11 cellular contexts compared by ENCODE assay signal in genomic region chr4:10104991-10105276, GRCh38. TPM values are rescaled to one million over a fixed set of nuclear protein-coding genes. Genes with fewer than 3 reads are reported as not detected.
DNase-seq lines count a peak whose midpoint lies in the region; ATAC-seq and TF ChIP-seq lines count a peak whose summit lies in the region.
"Had no signal": no experiment of that assay in that cellular context is flagged by ENCODE, and none has a peak within 500 bp of the region (broad histone marks: within the 10 kb centered on the region; RNA-seq: fewer than 3 reads in every experiment).

No MANE protein-coding gene starts in this region.

- H3K36me3 ChIP-seq in SK-N-SH (replicated peaks in 1 of 2; ENCODE audit: control insufficient read depth in 1 of 2, insufficient read depth in 2 of 2, low read length in 1 of 2) (peaks cover 36 to 52% of the 10 kb centered on the region in 2 experiments), lower lobe of right lung (peaks cover 59% of the 10 kb centered on the region)

- H3K27me3 ChIP-seq in SK-N-SH (ENCODE audit: insufficient read depth) (no peaks in the 10 kb centered on the region), lower lobe of right lung (ENCODE audit: low read depth) (no peaks in the 10 kb centered on the region)
- H3K27me3 ChIP-seq: MG63 had no signal

- no peak for TF ChIP-seq RAD21 in SK-N-SH (IDR thresholded peaks at IDR 0.05; ENCODE audit: low read length)

- H3K27ac ChIP-seq in SK-N-SH (ENCODE audit: low read depth in 2 of 2, low read length in 1 of 2), result no peak overlapping the region
- H3K27ac ChIP-seq in lower lobe of right lung, result peak overlapping the region; percentile 14
- H3K27ac ChIP-seq: 22Rv1 had no signal

- CTCF ChIA-PET in SK-N-SH (lab: Yijun Ruan, JAX), result interaction anchor here (2.1 to 2.2 kb wide), 2 partner anchors 11 to 12 kb away, joined by 5 to 8 read pairs; partner anchors contain the start of gene WDR1

- peaks cover 33% of the 10 kb centered on the region for H3F3A ChIP-seq in SK-N-SH (replicated peaks; ENCODE audit: insufficient read depth)

- DNase-seq in SK-N-SH, result no peak
- DNase-seq in activated naive CD4-positive, alpha-beta T cell treated with anti-CD3 and anti-CD28 coated beads, Interleukin-2, amount 50 U/mL, for 72 hours (ENCODE audit: low spot score in 2 of 2), result no peak
- no peak for DNase-seq in lower lobe of right lung
- no peak for DNase-seq in stimulated activated naive CD8-positive, alpha-beta T cell treated with anti-CD3 and anti-CD28 coated beads, Interleukin-15, amount 100 ng/mL, for 72 hours
- no peak for DNase-seq in NCI-H2107 treated with DMSO at 0.1 percent for 48 hours (lab: John Stamatoyannopoulos, UW; ENCODE audit: unreplicated experiment)
- DNase-seq: activated CD4-positive, CD25-positive, alpha-beta regulatory T cell treated with anti-CD3 and anti-CD28 coated beads, Interleukin-2, amount 50 U/mL, for 72 hours; MG63 had no signal

- peaks cover 99% of the 10 kb centered on the region for H4K20me1 ChIP-seq in SK-N-SH (ENCODE audit: insufficient read depth)

- H3K27ac Mint-ChIP-seq in activated naive CD4-positive, alpha-beta T cell treated with anti-CD3 and anti-CD28 coated beads, Interleukin-2, amount 50 U/mL, for 72 hours, result peak overlapping the region; percentile 93 to 95
- H3K27ac Mint-ChIP-seq in stimulated activated naive CD8-positive, alpha-beta T cell treated with anti-CD3 and anti-CD28 coated beads, Interleukin-15, amount 100 ng/mL, for 72 hours, result peak overlapping the region; percentile 85 to 89

- H3K79me2 ChIP-seq in SK-N-SH (ENCODE audit: insufficient read depth), result peaks cover 97% of the 10 kb centered on the region

- WGBS in SK-N-SH (ENCODE audit: low lambda C conversion rate), result 98% methylated on average over 6 of the region's 6 CpGs

- no peak for ATAC-seq in SK-N-SH treated with all-trans-retinoic acid at 6 μM for 48 hours
- ATAC-seq in activated naive CD4-positive, alpha-beta T cell treated with anti-CD3 and anti-CD28 coated beads, Interleukin-2, amount 50 U/mL, for 72 hours, result no peak
- ATAC-seq in lower lobe of right lung, result no peak
- no peak for ATAC-seq in stimulated activated naive CD8-positive, alpha-beta T cell treated with anti-CD3 and anti-CD28 coated beads, Interleukin-15, amount 100 ng/mL, for 72 hours
- ATAC-seq in HG03378 (IDR thresholded peaks at IDR 0.05; ENCODE audit: unreplicated experiment), result no peak
- no peak for ATAC-seq in HG03565 (IDR thresholded peaks at IDR 0.05; ENCODE audit: unreplicated experiment)

- H3K4me3 ChIP-seq in SK-N-SH (ENCODE audit: low read depth in 2 of 2, low read length in 1 of 2) (no peak overlapping the region), lower lobe of right lung (no peak overlapping the region)
- H3K4me3 ChIP-seq: MG63 had no signal

- no peak overlapping the region for H3K9ac ChIP-seq in SK-N-SH

- POLR2A ChIA-PET in SK-N-SH (lab: Yijun Ruan, JAX), result no interaction called here

- no peaks in the 10 kb centered on the region for H3K9me2 ChIP-seq in SK-N-SH

- H3K4me2 ChIP-seq in SK-N-SH, result peak overlapping the region; percentile 72; the same call in 1 of the 2 replicates

- TF ChIP-seq CTCF in SK-N-SH (IDR thresholded peaks at IDR 0.05) (no peak), lower lobe of right lung (IDR thresholded peaks at IDR 0.05) (no peak)

- H3K4me3 Mint-ChIP-seq in stimulated activated naive CD8-positive, alpha-beta T cell treated with anti-CD3 and anti-CD28 coated beads, Interleukin-15, amount 100 ng/mL, for 72 hours, result peak overlapping the region; percentile 69 to 75

- peaks cover 100% of the 10 kb centered on the region for H3K4me1 Mint-ChIP-seq in stimulated activated naive CD8-positive, alpha-beta T cell treated with anti-CD3 and anti-CD28 coated beads, Interleukin-15, amount 100 ng/mL, for 72 hours

- peaks cover 60 to 67% of the 10 kb centered on the region in 2 donors for H3K36me3 Mint-ChIP-seq in activated naive CD4-positive, alpha-beta T cell treated with anti-CD3 and anti-CD28 coated beads, Interleukin-2, amount 50 U/mL, for 72 hours

- H3K4me1 ChIP-seq in SK-N-SH (ENCODE audit: control insufficient read depth in 1 of 2, insufficient read depth in 2 of 2, low read depth in 1 of 2, low read length in 1 of 2), result peaks cover 22 to 31% of the 10 kb centered on the region in 2 experiments; a peak in 3 of 4 replicates
- H3K4me1 ChIP-seq in lower lobe of right lung, result peaks cover 80% of the 10 kb centered on the region

- no peak for TF ChIP-seq EP300 in SK-N-SH (IDR thresholded peaks at IDR 0.05; ENCODE audit: borderline replicate concordance in 1 of 2, low read depth in 1 of 2, low read length in 1 of 2)

- no peak overlapping the region for H2AFZ ChIP-seq in SK-N-SH (ENCODE audit: low read depth)

- no peaks in the 10 kb centered on the region for H3K27me3 Mint-ChIP-seq in stimulated activated naive CD8-positive, alpha-beta T cell treated with anti-CD3 and anti-CD28 coated beads, Interleukin-15, amount 100 ng/mL, for 72 hours

- intact Hi-C loops in lower lobe of right lung (cut with DNase I), result no loop called here

- H3K9me3 ChIP-seq in SK-N-SH, result no peaks in the 10 kb centered on the region
- no peaks in the 10 kb centered on the region for H3K9me3 ChIP-seq in lower lobe of right lung
- H3K9me3 ChIP-seq: MG63 had no signal

- no peaks in the 10 kb centered on the region for H3K9me3 Mint-ChIP-seq in activated naive CD4-positive, alpha-beta T cell treated with anti-CD3 and anti-CD28 coated beads, Interleukin-2, amount 50 U/mL, for 72 hours
- no peaks in the 10 kb centered on the region for H3K9me3 Mint-ChIP-seq in stimulated activated naive CD8-positive, alpha-beta T cell treated with anti-CD3 and anti-CD28 coated beads, Interleukin-15, amount 100 ng/mL, for 72 hours

TF ChIP-seq in SK-N-SH, 30 proteins besides CTCF, POLR2A, EP300 and RAD21:
- TF ChIP-seq YY1 (IDR thresholded peaks at IDR 0.05; ENCODE audit: low read depth), result no peak
- no peak for TF ChIP-seq FOSL2 (IDR thresholded peaks at IDR 0.05; ENCODE audit: borderline replicate concordance, low read depth)
- no peak for TF ChIP-seq MXI1 (IDR thresholded peaks at IDR 0.05; ENCODE audit: low read depth, low read length)
- no peak for TF ChIP-seq JUND (IDR thresholded peaks at IDR 0.05)
- no peak for TF ChIP-seq POLR2AphosphoS5 (IDR thresholded peaks at IDR 0.05; ENCODE audit: low read depth, low read length)
- TF ChIP-seq GATA2 (CRISPR knock-in tag; IDR thresholded peaks at IDR 0.05), result no peak
- TF ChIP-seq FOXM1 (IDR thresholded peaks at IDR 0.05; ENCODE audit: low read depth), result no peak
- TF ChIP-seq, protein P1, sequence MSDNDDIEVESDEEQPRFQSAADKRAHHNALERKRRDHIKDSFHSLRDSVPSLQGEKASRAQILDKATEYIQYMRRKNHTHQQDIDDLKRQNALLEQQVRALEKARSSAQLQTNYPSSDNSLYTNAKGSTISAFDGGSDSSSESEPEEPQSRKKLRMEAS (IDR thresholded peaks at IDR 0.05; ENCODE audit: low read depth), result no peak
- TF ChIP-seq TAF1 (IDR thresholded peaks at IDR 0.05; ENCODE audit: borderline replicate concordance, low read depth, low read length), result no peak
- TF ChIP-seq, protein P2, sequence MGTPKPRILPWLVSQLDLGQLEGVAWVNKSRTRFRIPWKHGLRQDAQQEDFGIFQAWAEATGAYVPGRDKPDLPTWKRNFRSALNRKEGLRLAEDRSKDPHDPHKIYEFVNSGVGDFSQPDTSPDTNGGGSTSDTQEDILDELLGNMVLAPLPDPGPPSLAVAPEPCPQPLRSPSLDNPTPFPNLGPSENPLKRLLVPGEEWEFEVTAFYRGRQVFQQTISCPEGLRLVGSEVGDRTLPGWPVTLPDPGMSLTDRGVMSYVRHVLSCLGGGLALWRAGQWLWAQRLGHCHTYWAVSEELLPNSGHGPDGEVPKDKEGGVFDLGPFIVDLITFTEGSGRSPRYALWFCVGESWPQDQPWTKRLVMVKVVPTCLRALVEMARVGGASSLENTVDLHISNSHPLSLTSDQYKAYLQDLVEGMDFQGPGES (IDR thresholded peaks at IDR 0.05; ENCODE audit: low read depth, low read length), result no peak
TF ChIP-seq in SK-N-SH: peak in this region for 0.

TF ChIP-seq in SK-N-SH treated with all-trans-retinoic acid at 6 μM for 48 hours, 23 proteins besides CTCF, POLR2A, EP300 and RAD21 (continues in another document):
- TF ChIP-seq ZC3H10 (CRISPR knock-in tag; IDR thresholded peaks at IDR 0.05) (no peak), ARNTL (CRISPR knock-in tag; IDR thresholded peaks at IDR 0.05; ENCODE audit: borderline replicate concordance, low read depth) (no peak), GLIS3 (CRISPR knock-in tag; IDR thresholded peaks at IDR 0.05) (no peak), ZNF8 (CRISPR knock-in tag; IDR thresholded peaks at IDR 0.05) (no peak), TCF4 (CRISPR knock-in tag; IDR thresholded peaks at IDR 0.05; ENCODE audit: borderline replicate concordance) (no peak)
- TF ChIP-seq, protein P3, sequence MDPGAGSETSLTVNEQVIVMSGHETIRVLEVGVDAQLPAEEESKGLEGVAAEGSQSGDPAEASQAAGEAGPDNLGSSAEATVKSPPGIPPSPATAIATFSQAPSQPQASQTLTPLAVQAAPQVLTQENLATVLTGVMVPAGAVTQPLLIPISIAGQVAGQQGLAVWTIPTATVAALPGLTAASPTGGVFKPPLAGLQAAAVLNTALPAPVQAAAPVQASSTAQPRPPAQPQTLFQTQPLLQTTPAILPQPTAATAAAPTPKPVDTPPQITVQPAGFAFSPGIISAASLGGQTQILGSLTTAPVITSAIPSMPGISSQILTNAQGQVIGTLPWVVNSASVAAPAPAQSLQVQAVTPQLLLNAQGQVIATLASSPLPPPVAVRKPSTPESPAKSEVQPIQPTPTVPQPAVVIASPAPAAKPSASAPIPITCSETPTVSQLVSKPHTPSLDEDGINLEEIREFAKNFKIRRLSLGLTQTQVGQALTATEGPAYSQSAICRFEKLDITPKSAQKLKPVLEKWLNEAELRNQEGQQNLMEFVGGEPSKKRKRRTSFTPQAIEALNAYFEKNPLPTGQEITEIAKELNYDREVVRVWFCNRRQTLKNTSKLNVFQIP (CRISPR knock-in tag; IDR thresholded peaks at IDR 0.05; ENCODE audit: borderline replicate concordance, low read depth), result no peak

RNA-seq across cellular contexts. Expression of gene WDR1, which starts 11.7 kb away (rescaled TPM):
- 287 and 310 TPM in 2 replicates for polyA plus RNA-seq in SK-N-SH (2012; rRNA removed)
- 240 and 255 TPM in 2 replicates for polyA plus RNA-seq in SK-N-SH (2012; cell fraction: cytosol; rRNA removed)
- 297 and 306 TPM in 2 replicates for polyA plus RNA-seq in SK-N-SH (2012; cell fraction: nucleus; rRNA removed)
- 100 to 1,000 TPM; 382 to 520 TPM for total RNA-seq in activated naive CD4-positive, alpha-beta T cell treated with anti-CD3 and anti-CD28 coated beads, Interleukin-2, amount 50 U/mL, for 72 hours
- total RNA-seq in lower lobe of right lung, result 233 TPM
